In the genomic region with DNA sequence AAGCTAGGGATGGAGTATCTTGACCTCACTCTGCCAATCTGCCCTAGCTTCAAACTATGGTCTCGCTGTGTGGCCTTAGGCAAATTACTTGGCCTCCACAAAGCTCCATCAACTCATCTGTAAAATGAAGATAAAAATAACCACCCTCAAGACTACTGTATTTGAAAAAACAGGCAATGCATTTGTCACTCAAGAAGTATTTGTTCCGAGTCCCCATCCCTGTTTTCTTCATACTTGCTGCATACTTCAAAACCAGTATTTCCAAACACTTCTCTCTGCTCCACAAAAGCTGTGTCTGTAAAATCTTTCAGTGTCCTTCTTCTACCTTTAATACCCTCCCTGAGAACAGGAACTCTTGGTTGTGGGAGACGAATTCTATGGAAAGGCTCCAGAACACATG, we compare ENCODE assay signal across 15 cellular contexts. TPM values are rescaled to one million over a fixed set of nuclear protein-coding genes. Genes with fewer than 3 reads are reported as not detected.
DNase-seq lines count a peak whose midpoint lies in the region; ATAC-seq and TF ChIP-seq lines count a peak whose summit lies in the region.
"Had no signal": no experiment of that assay in that cellular context is flagged by ENCODE, and none has a peak within 500 bp of the region (broad histone marks: within the 10 kb centered on the region; RNA-seq: fewer than 3 reads in every experiment).

No MANE protein-coding gene starts in this region.

- TF ChIP-seq CTCF in IMR-90 (conservative IDR thresholded peaks at IDR 0.05; ENCODE audit: low read depth, low read length) (no peak), type B pancreatic cell (conservative IDR thresholded peaks at IDR 0.05) (no peak)

- peak overlapping the region; percentile 64; the same call in 1 of the 2 replicates for H2AK5ac ChIP-seq in IMR-90 (ENCODE audit: low read depth, low read length)

- peak overlapping the region; percentile 26 for H3K4me3 Mint-ChIP-seq in type B pancreatic cell
- H3K4me3 Mint-ChIP-seq in activated CD8-positive, alpha-beta T cell treated with anti-CD3 and anti-CD28 coated beads, Interleukin-2, amount 10 ng/mL, durations not matched to agents 7 days and 5 days = no peak overlapping the region
- H3K4me3 Mint-ChIP-seq: activated naive CD4-positive, alpha-beta T cell treated with anti-CD3 and anti-CD28 coated beads for 36 hours; T-cell had no signal

- in situ Hi-C loops in IMR-90 (cut with MboI; ENCODE audit: low sequenced_read_pairs) = no loop called here

- H3K56ac ChIP-seq in IMR-90 (ENCODE audit: extremely low read depth, insufficient read depth, low read length) = no peak overlapping the region

- 0 out of 2 replicates have a peak overlapping the region, but pooled peaks have one; percentile 15 for H3K23ac ChIP-seq in IMR-90 (ENCODE audit: low read depth, low read length)

- H2BK15ac ChIP-seq in IMR-90 (ENCODE audit: low read depth, low read length) = no peak overlapping the region

- H3K79me1 ChIP-seq in IMR-90 (ENCODE audit: low read depth in 1 of 2, low read length in 2 of 2) = peaks cover 0 to 6% of the 10 kb centered on the region in 2 experiments; a peak in 1 of 4 replicates

- H3K27ac Mint-ChIP-seq in type B pancreatic cell = peak overlapping the region; percentile 86
- H3K27ac Mint-ChIP-seq in activated CD8-positive, alpha-beta T cell treated with anti-CD3 and anti-CD28 coated beads, Interleukin-2, amount 10 ng/mL, durations not matched to agents 7 days and 5 days = no peak overlapping the region
- H3K27ac Mint-ChIP-seq: activated naive CD4-positive, alpha-beta T cell treated with anti-CD3 and anti-CD28 coated beads for 36 hours had no signal

- no peaks in the 10 kb centered on the region for H3K36me3 ChIP-seq in IMR-90 (ENCODE audit: control insufficient read depth, insufficient read depth, low read length)

- dilution Hi-C loops in IMR-90 (cut with HindIII; ENCODE audit: low sequenced_read_pairs, unreplicated experiment) = no loop called here

- H3K27ac ChIP-seq in IMR-90 (ENCODE audit: insufficient read depth, low read length) = no peak overlapping the region; the same call in 1 of the 2 replicates
- H3K27ac ChIP-seq: dorsolateral prefrontal cortex had no signal

- no peak overlapping the region for H2BK120ac ChIP-seq in IMR-90 (ENCODE audit: low read depth, low read length)

- WGBS in IMR-90 (ENCODE audit: extremely low coverage in 2 of 2, insufficient read length in 1 of 2), 2 experiments = no CpG with 5 or more reads among the region's 3 CpGs

- no peaks in the 10 kb centered on the region for H3K27me3 ChIP-seq in IMR-90 (ENCODE audit: control insufficient read depth, insufficient read depth, low read length)
- H3K27me3 ChIP-seq: dorsolateral prefrontal cortex had no signal

- no peaks in the 10 kb centered on the region for H3K9me3 ChIP-seq in IMR-90 (ENCODE audit: control insufficient read depth, insufficient read depth, low read length)

- peaks cover 9% of the 10 kb centered on the region; the same call in 1 of the 2 replicates for H3K4me1 ChIP-seq in IMR-90 (ENCODE audit: control insufficient read depth, insufficient read depth, low read length)

- BruUV-seq in IMR-90 (replicated peaks; lab: Mats Ljungman, UMichigan) = no TSS peak

- H4K5ac ChIP-seq in IMR-90 (ENCODE audit: low read depth, low read length) = no peak overlapping the region

- CTCF ChIA-PET in IMR-90 (lab: Yijun Ruan, JAX) = interaction anchor here (0.6 to 1.9 kb wide), 3 partner anchors 9 to 186 kb away, joined by 3 to 8 read pairs (median 4); no protein-coding TSS in a partner anchor
- CTCF ChIA-PET in activated CD8-positive, alpha-beta T cell treated with anti-CD3 and anti-CD28 coated beads, Interleukin-2, amount 10 ng/mL, durations not matched to agents 7 days and 5 days (lab: Charles Lee) = interaction anchor here (1.2 to 3.9 kb wide), 4 partner anchors 12 to 292 kb away, joined by 3 to 33 read pairs (median 11); no protein-coding TSS in a partner anchor

- H3K9me3 Mint-ChIP-seq in type B pancreatic cell = no peaks in the 10 kb centered on the region
- no peaks in the 10 kb centered on the region for H3K9me3 Mint-ChIP-seq in activated CD8-positive, alpha-beta T cell treated with anti-CD3 and anti-CD28 coated beads, Interleukin-2, amount 10 ng/mL, durations not matched to agents 7 days and 5 days (ENCODE audit: insufficient read depth)
- H3K9me3 Mint-ChIP-seq: activated naive CD4-positive, alpha-beta T cell treated with anti-CD3 and anti-CD28 coated beads for 36 hours; T-cell had no signal

- peak; percentile 22 for DNase-seq in IMR-90
- no peak for DNase-seq in type B pancreatic cell (ENCODE audit: extremely low spot score, unreplicated experiment)
- no peak for DNase-seq in NCI-H345 (lab: John Stamatoyannopoulos, UW)
- DNase-seq in activated CD8-positive, alpha-beta T cell treated with anti-CD3 and anti-CD28 coated beads, Interleukin-2, amount 10 ng/mL, durations not matched to agents 7 days and 5 days = no peak
- DNase-seq in NK-92 treated with Interleukin-12 subunit alpha and Interleukin-12 subunit beta, amount 100 ng/mL, for 24 hours (lab: John Stamatoyannopoulos, UW) = no peak
- DNase-seq: activated CD4-positive, alpha-beta T cell treated with anti-CD3 and anti-CD28 coated beads, Interleukin-2, amount 50 U/mL, for 1 hour; activated naive CD4-positive, alpha-beta T cell treated with anti-CD3 and anti-CD28 coated beads for 36 hours; dorsolateral prefrontal cortex; NCI-H1694; stimulated activated naive CD4-positive, alpha-beta T cell; T-cell had no signal

- peak overlapping the region; percentile 77; the same call in 1 of the 2 replicates for H3K18ac ChIP-seq in IMR-90 (ENCODE audit: low read depth, low read length)

- H2BK5ac ChIP-seq in IMR-90 (ENCODE audit: low read depth, low read length, poor library complexity, severe bottlenecking) = peak overlapping the region; percentile 47

- no peak overlapping the region for H3K14ac ChIP-seq in IMR-90 (replicated peaks; ENCODE audit: low read depth, low read length)

- H3K27me3 Mint-ChIP-seq in type B pancreatic cell = no peaks in the 10 kb centered on the region
- H3K27me3 Mint-ChIP-seq in activated CD8-positive, alpha-beta T cell treated with anti-CD3 and anti-CD28 coated beads, Interleukin-2, amount 10 ng/mL, durations not matched to agents 7 days and 5 days (ENCODE audit: low read depth) = no peaks in the 10 kb centered on the region
- H3K27me3 Mint-ChIP-seq: T-cell had no signal

- no peak overlapping the region for H2AK9ac ChIP-seq in IMR-90 (replicated peaks; ENCODE audit: low read depth, low read length, poor library complexity)

- peak; percentile 22 for ATAC-seq in GM19023 (IDR thresholded peaks at IDR 0.05; ENCODE audit: unreplicated experiment)
- ATAC-seq in HG02642 (IDR thresholded peaks at IDR 0.05; ENCODE audit: poor library complexity, unreplicated experiment) = peak; percentile 18
- no peak for ATAC-seq in IMR-90 (ENCODE audit: low read depth)
- ATAC-seq in activated CD8-positive, alpha-beta T cell treated with anti-CD3 and anti-CD28 coated beads, Interleukin-2, amount 10 ng/mL, durations not matched to agents 7 days and 5 days = no peak
- ATAC-seq: HepG2, T-cell had no signal

- H4K20me1 ChIP-seq in IMR-90 (ENCODE audit: insufficient read depth, low read length) = no peaks in the 10 kb centered on the region

- peak overlapping the region; percentile 54; the same call in 1 of the 2 replicates for H3K4ac ChIP-seq in IMR-90 (ENCODE audit: low read depth, low read length)

- TF ChIP-seq POLR2A in IMR-90 (IDR thresholded peaks at IDR 0.05; ENCODE audit: low read depth, low read length) = no peak

- intact Hi-C loops in IMR-90 (cut with micrococcal nuclease) = loop anchor here (5.0 kb wide), 1 partner anchor 44 kb away; no protein-coding TSS in a partner anchor

- no peak overlapping the region for H4K8ac ChIP-seq in IMR-90 (ENCODE audit: low read depth in 2 of 2, low read length in 2 of 2)

- H3K4me2 ChIP-seq in IMR-90 (ENCODE audit: low read depth, low read length) = peak overlapping the region; percentile 64

- no peak overlapping the region for H4K91ac ChIP-seq in IMR-90 (ENCODE audit: insufficient read depth, low read depth, low read length)

- H3K4me3 ChIP-seq in IMR-90 (ENCODE audit: insufficient read depth, low read depth, low read length) = no peak overlapping the region
- H3K4me3 ChIP-seq: dorsolateral prefrontal cortex, lung had no signal

- POLR2A ChIA-PET in IMR-90 (lab: Charles Lee; ENCODE audit: unreplicated experiment) = interaction anchor here (0.8 kb wide), 1 partner anchor 48 kb away, joined by 12 read pairs; a partner anchor contains a TSS
- POLR2A ChIA-PET in activated CD8-positive, alpha-beta T cell treated with anti-CD3 and anti-CD28 coated beads, Interleukin-2, amount 10 ng/mL, durations not matched to agents 7 days and 5 days (lab: Charles Lee) = no interaction called here

- peaks cover 4% of the 10 kb centered on the region; the same call in 1 of the 2 replicates for H3K9me1 ChIP-seq in IMR-90 (ENCODE audit: insufficient read depth, low read length)

- no peak overlapping the region for H3K9ac ChIP-seq in IMR-90 (ENCODE audit: low read depth, low read length)

- H2BK20ac ChIP-seq in IMR-90 (ENCODE audit: low read depth, low read length) = no peak overlapping the region

- peaks cover 11% of the 10 kb centered on the region for H3K4me1 Mint-ChIP-seq in type B pancreatic cell (ENCODE audit: unreplicated experiment)
- peaks cover 51% of the 10 kb centered on the region for H3K4me1 Mint-ChIP-seq in activated CD8-positive, alpha-beta T cell treated with anti-CD3 and anti-CD28 coated beads, Interleukin-2, amount 10 ng/mL, durations not matched to agents 7 days and 5 days (ENCODE audit: low read depth)

- no peak for TF ChIP-seq RAD21 in IMR-90 (IDR thresholded peaks at IDR 0.05; ENCODE audit: low read length)

- H2AFZ ChIP-seq in IMR-90 (replicated peaks; ENCODE audit: low read length, poor library complexity) = peak overlapping the region; percentile 3

- H3K36me3 Mint-ChIP-seq in type B pancreatic cell = no peaks in the 10 kb centered on the region
- H3K36me3 Mint-ChIP-seq in activated CD8-positive, alpha-beta T cell treated with anti-CD3 and anti-CD28 coated beads, Interleukin-2, amount 10 ng/mL, durations not matched to agents 7 days and 5 days (ENCODE audit: low read depth) = peaks cover 6% of the 10 kb centered on the region
- H3K36me3 Mint-ChIP-seq: T-cell had no signal

TF ChIP-seq in IMR-90, 13 proteins besides CTCF, POLR2A, EP300 and RAD21 (continues in another document):
- no peak for TF ChIP-seq RCOR1 (IDR thresholded peaks at IDR 0.05; ENCODE audit: insufficient replicate concordance, low read length)
- TF ChIP-seq MAZ (IDR thresholded peaks at IDR 0.05; ENCODE audit: borderline replicate concordance, low read depth, low read length) = no peak

RNA-seq across cellular contexts. Expression of a gene that starts 47.9 kb away (rescaled TPM):
- total RNA-seq in IMR-90 (2012; rRNA removed) = 41.9 and 60.4 TPM in 2 replicates
- 16.0 and 16.7 TPM in 2 replicates for polyA plus RNA-seq in IMR-90 (2012; rRNA removed)
- 2.1 and 5.9 TPM in 2 replicates for polyA plus RNA-seq in IMR-90 (2012; cell fraction: cytosol; rRNA removed)
- polyA plus RNA-seq in IMR-90 (2012; cell fraction: nucleus; rRNA removed; ENCODE audit: low replicate concordance) = 2.7 and 5.9 TPM in 2 replicates
- 31.4 and 40.9 TPM in 2 replicates for total RNA-seq in type B pancreatic cell (ENCODE audit: low replicate concordance)
- total RNA-seq in activated CD8-positive, alpha-beta T cell treated with anti-CD3 and anti-CD28 coated beads, Interleukin-2, amount 10 ng/mL, durations not matched to agents 7 days and 5 days = 10 to 100 TPM; 33.6 to 33.7 TPM

Comparison
In these comparisons a context has a peak if more than half of its experiments do, and no peak if none do; other contexts are left out.
1. ATAC-seq: peak in GM19023 (single experiment) and HG02642 (single experiment); none in IMR-90 (single experiment) and activated CD8-positive, alpha-beta T cell treated with anti-CD3 and anti-CD28 coated beads, Interleukin-2, amount 10 ng/mL, durations not matched to agents 7 days and 5 days (single experiment).